Comparison of ENCODE assay signal across 24 cellular contexts in the genomic region with DNA sequence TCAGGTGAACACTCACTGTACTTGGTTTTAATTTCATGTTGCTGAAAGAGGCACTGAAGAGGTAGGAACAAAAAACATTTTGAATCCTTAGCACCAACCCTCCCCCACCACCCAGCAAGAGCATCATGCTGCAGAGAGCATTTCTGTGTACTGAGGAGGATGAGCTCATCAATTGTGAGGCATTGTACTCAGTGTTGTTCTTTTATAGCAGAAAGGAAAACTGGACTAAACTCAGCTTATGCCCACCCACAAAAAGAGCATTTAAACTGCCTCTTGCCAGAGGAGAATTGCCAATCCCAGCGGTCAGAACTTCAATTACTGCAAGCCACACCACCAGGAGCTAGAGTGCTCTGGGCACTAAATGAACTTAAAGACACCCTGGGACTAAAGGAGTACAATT.
"Had no signal": no experiment of that assay in that cellular context is flagged by ENCODE, and none has a peak within 500 bp of the region (broad histone marks: within the 10 kb centered on the region; RNA-seq: fewer than 3 reads in every experiment).

No MANE protein-coding gene starts in this region.

- H3K4me3 Mint-ChIP-seq: activated CD4-positive, alpha-beta memory T cell treated with anti-CD3 and anti-CD28 coated beads, Interleukin-2, amount 10 ng/mL, durations not matched to agents 7 days and 5 days; activated CD4-positive, alpha-beta T cell treated with anti-CD3 and anti-CD28 coated beads for 36 hours; activated naive CD4-positive, alpha-beta T cell treated with anti-CD3 and anti-CD28 coated beads for 36 hours; activated naive CD8-positive, alpha-beta T cell; activated T-helper 17 cell treated with anti-CD3 and anti-CD28 coated beads, Interleukin-2, amount 50 U/mL, for 72 hours had no signal

- H3K27ac ChIP-seq: breast epithelium, KMS-11, WERI-Rb-1 had no signal

- ATAC-seq: activated CD4-positive, alpha-beta T cell treated with anti-CD3 and anti-CD28 coated beads for 36 hours; activated T-helper 17 cell treated with anti-CD3 and anti-CD28 coated beads, Interleukin-2, amount 50 U/mL, for 72 hours; Panc1; Right ventricle myocardium inferior had no signal

- H3K9me3 Mint-ChIP-seq: activated CD4-positive, alpha-beta memory T cell treated with anti-CD3 and anti-CD28 coated beads, Interleukin-2, amount 10 ng/mL, durations not matched to agents 7 days and 5 days; activated T-helper 17 cell treated with anti-CD3 and anti-CD28 coated beads, Interleukin-2, amount 50 U/mL, for 72 hours had no signal

- H3K36me3 Mint-ChIP-seq: activated naive CD8-positive, alpha-beta T cell had no signal

- H3K27me3 Mint-ChIP-seq: activated CD4-positive, alpha-beta memory T cell treated with anti-CD3 and anti-CD28 coated beads, Interleukin-2, amount 10 ng/mL, durations not matched to agents 7 days and 5 days; activated CD4-positive, alpha-beta T cell treated with anti-CD3 and anti-CD28 coated beads for 36 hours; activated naive CD8-positive, alpha-beta T cell; activated T-helper 17 cell treated with anti-CD3 and anti-CD28 coated beads, Interleukin-2, amount 50 U/mL, for 72 hours had no signal

- H3K4me1 ChIP-seq: breast epithelium had no signal

- H3K9me3 ChIP-seq: breast epithelium, SK-N-SH had no signal

- DNase-seq: activated CD4-positive, alpha-beta memory T cell treated with anti-CD3 and anti-CD28 coated beads, Interleukin-2, amount 10 ng/mL, durations not matched to agents 7 days and 5 days; activated CD4-positive, alpha-beta T cell treated with anti-CD3 and anti-CD28 coated beads for 36 hours; activated CD4-positive, alpha-beta T cell treated with anti-CD3 and anti-CD28 coated beads, Interleukin-2, amount 50 U/mL, for 1 hour; activated gamma-delta T cell; activated naive CD4-positive, alpha-beta T cell treated with anti-CD3 and anti-CD28 coated beads for 36 hours; activated T-cell treated with anti-CD3 and anti-CD28 coated beads for 4 hours; activated T-cell treated with anti-CD3 and anti-CD28 coated beads, Interleukin-2, amount 50 U/mL, for 48 hours; NCI-H1092; NCI-H1417; NCI-H1930; NCI-H2107; NCI-H510A treated with DMSO at 0.1 percent for 48 hours; NCI-H774; OCI-M1; RPMI8226; SK-N-SH; T-helper 1 cell; WERI-Rb-1 had no signal

- H3K4me1 Mint-ChIP-seq: activated CD4-positive, alpha-beta memory T cell treated with anti-CD3 and anti-CD28 coated beads, Interleukin-2, amount 10 ng/mL, durations not matched to agents 7 days and 5 days; activated CD4-positive, alpha-beta T cell treated with anti-CD3 and anti-CD28 coated beads for 36 hours; activated T-helper 17 cell treated with anti-CD3 and anti-CD28 coated beads, Interleukin-2, amount 50 U/mL, for 72 hours had no signal

- H3K4me3 ChIP-seq: breast epithelium had no signal

- H3K27ac Mint-ChIP-seq: activated CD4-positive, alpha-beta memory T cell treated with anti-CD3 and anti-CD28 coated beads, Interleukin-2, amount 10 ng/mL, durations not matched to agents 7 days and 5 days; activated CD4-positive, alpha-beta T cell treated with anti-CD3 and anti-CD28 coated beads for 36 hours; activated naive CD4-positive, alpha-beta T cell treated with anti-CD3 and anti-CD28 coated beads for 36 hours; activated naive CD8-positive, alpha-beta T cell; activated T-helper 17 cell treated with anti-CD3 and anti-CD28 coated beads, Interleukin-2, amount 50 U/mL, for 72 hours had no signal

- H3K36me3 ChIP-seq: breast epithelium, WERI-Rb-1 had no signal
